Comparison of ENCODE assay signal across 9 cellular contexts in genomic region chr4:80196259-80197131, GRCh38. TPM values are rescaled to one million over a fixed set of nuclear protein-coding genes. Genes with fewer than 3 reads are reported as not detected.
DNase-seq lines count a peak whose midpoint lies in the region; ATAC-seq, FAIRE-seq and TF ChIP-seq lines count a peak whose summit lies in the region.
"Had no signal": no experiment of that assay in that cellular context is flagged by ENCODE, and none has a peak within 500 bp of the region (broad histone marks: within the 10 kb centered on the region; RNA-seq: fewer than 3 reads in every experiment).

No MANE protein-coding gene starts in this region.

- CTCF ChIA-PET in HepG2 (lab: Yijun Ruan, JAX; ENCODE audit: low intra/inter-chr PET ratio, low total read pairs), result no interaction called here

- peak overlapping the region; percentile 62 for H3K4me3 Mint-ChIP-seq in activated CD4-positive, alpha-beta T cell treated with anti-CD3 and anti-CD28 coated beads, Interleukin-2, amount 10 ng/mL, durations not matched to agents 24 days and 14 days

- no peaks in the 10 kb centered on the region for H3K79me2 ChIP-seq in HepG2 (ENCODE audit: insufficient read depth, low read length)

- ATAC-seq in HepG2 (no peak), left lobe of liver (no peak)

- no peak overlapping the region for H3K27ac Mint-ChIP-seq in activated CD4-positive, alpha-beta T cell treated with anti-CD3 and anti-CD28 coated beads, Interleukin-2, amount 10 ng/mL, durations not matched to agents 24 days and 14 days

- 28 to 47% (median 31%) methylated on average over 36 of the region's 36 CpGs for WGBS in stomach, 5 donors
- WGBS in HepG2 (ENCODE audit: low lambda C conversion rate), result 17% methylated on average over 29 of the region's 36 CpGs

- H3K9me3 ChIP-seq in WERI-Rb-1 (ENCODE audit: severe bottlenecking), result no peaks in the 10 kb centered on the region
- no peaks in the 10 kb centered on the region for H3K9me3 ChIP-seq in stomach
- H3K9me3 ChIP-seq in HepG2 (ENCODE audit: low read length), result no peaks in the 10 kb centered on the region

- H2AFZ ChIP-seq in HepG2 (ENCODE audit: low read length), result no peak overlapping the region

- intact Hi-C loops in activated CD4-positive, alpha-beta T cell treated with anti-CD3 and anti-CD28 coated beads, Interleukin-2, amount 10 ng/mL, durations not matched to agents 24 days and 14 days (cut with micrococcal nuclease), result no loop called here
- intact Hi-C loops in head of caudate nucleus (cut with DNase I), result no loop called here
- intact Hi-C loops in stomach (cut with DNase I; ENCODE audit: low total_unique reads), result no loop called here
- intact Hi-C loops in HepG2 (cut with micrococcal nuclease; ENCODE audit: unreplicated experiment), result no loop called here

- H3K27me3 Mint-ChIP-seq in activated CD4-positive, alpha-beta T cell treated with anti-CD3 and anti-CD28 coated beads, Interleukin-2, amount 10 ng/mL, durations not matched to agents 24 days and 14 days, result peaks cover 71% of the 10 kb centered on the region

- peak overlapping the region; percentile 93 for H3K4me3 ChIP-seq in WERI-Rb-1 (ENCODE audit: low read depth, low read length)
- H3K4me3 ChIP-seq in stomach, result peak overlapping the region; percentile 21 to 44 (median 28)
- H3K4me3 ChIP-seq in HepG2 (replicated peaks in 1 of 3; ENCODE audit: insufficient read depth in 1 of 3, low read depth in 2 of 3, low read length in 3 of 3), result no peak overlapping the region

- peak overlapping the region; percentile 86 for H3K27ac ChIP-seq in WERI-Rb-1
- no peak overlapping the region for H3K27ac ChIP-seq in stomach
- no peak overlapping the region for H3K27ac ChIP-seq in HepG2 (ENCODE audit: extremely low read length, insufficient read depth, low read length)

- POLR2A ChIA-PET in HepG2 (lab: Yijun Ruan, JAX), result no interaction called here

- DNase-seq in activated CD4-positive, alpha-beta T cell treated with anti-CD3 and anti-CD28 coated beads, Interleukin-2, amount 10 ng/mL, durations not matched to agents 24 days and 14 days, result peak; percentile 56
- no peak for DNase-seq in activated CD4-positive, alpha-beta T cell treated with anti-CD3 and anti-CD28 coated beads for 48 hours
- DNase-seq in WERI-Rb-1 (peak; percentile 84), head of caudate nucleus (peak in 30 of 42 donors; percentile 15 to 79 (median 52)), stomach (no peak), HepG2 (ENCODE audit: low spot score) (no peak), frontal cortex (ENCODE audit: low spot score in 2 of 2) (no peak), left lobe of liver (ENCODE audit: low spot score) (no peak)
- DNase-seq: DND-41 had no signal

- no peaks in the 10 kb centered on the region for H3K9me3 Mint-ChIP-seq in activated CD4-positive, alpha-beta T cell treated with anti-CD3 and anti-CD28 coated beads, Interleukin-2, amount 10 ng/mL, durations not matched to agents 24 days and 14 days

- no peaks in the 10 kb centered on the region for H4K20me1 ChIP-seq in HepG2 (ENCODE audit: insufficient read depth, low read length)

- TF ChIP-seq POLR2A in stomach (IDR thresholded peaks at IDR 0.05) (no peak), HepG2 (IDR thresholded peaks at IDR 0.05; ENCODE audit: insufficient read depth in 1 of 2, low read depth in 2 of 2, low read length in 2 of 2) (no peak)

- H3K36me3 Mint-ChIP-seq in activated CD4-positive, alpha-beta T cell treated with anti-CD3 and anti-CD28 coated beads, Interleukin-2, amount 10 ng/mL, durations not matched to agents 24 days and 14 days (ENCODE audit: low read depth), result peaks cover 34% of the 10 kb centered on the region

- TF ChIP-seq RAD21 in HepG2 (CRISPR knock-in tag; IDR thresholded peaks at IDR 0.05), result no peak

- H3K36me3 ChIP-seq in WERI-Rb-1 (peaks cover 33% of the 10 kb centered on the region), stomach (peaks cover 0 to 15% (median 0%) of the 10 kb centered on the region in 4 donors), HepG2 (replicated peaks in 1 of 2; ENCODE audit: control insufficient read depth in 1 of 2, insufficient read depth in 2 of 2, low read length in 2 of 2) (no peaks in the 10 kb centered on the region)

- in situ Hi-C loops in HepG2 (cut with HindIII; ENCODE audit: extremely low pct_ligation_motif_present, low pct_unique_long_range_greater_than_20kb), result no loop called here

- H3K27me3 ChIP-seq in WERI-Rb-1 (ENCODE audit: insufficient read depth, low read depth, severe bottlenecking) (no peaks in the 10 kb centered on the region), stomach (peaks cover 0 to 87% (median 31%) of the 10 kb centered on the region in 3 donors), HepG2 (ENCODE audit: control insufficient read depth in 1 of 2, insufficient read depth in 2 of 2, low read length in 2 of 2) (peaks cover 1 to 36% of the 10 kb centered on the region in 2 experiments; a peak in 3 of 5 replicates)

- no peak overlapping the region for H3K9ac ChIP-seq in HepG2 (ENCODE audit: insufficient read depth, low read depth, low read length)

- no peak for TF ChIP-seq CTCF in WERI-Rb-1 (IDR thresholded peaks at IDR 0.05; ENCODE audit: low read depth, low read length)
- no peak for TF ChIP-seq CTCF in stomach (IDR thresholded peaks at IDR 0.05)
- no peak for TF ChIP-seq CTCF in HepG2 (CRISPR knock-in tag; IDR thresholded peaks at IDR 0.05)

- peaks cover 19% of the 10 kb centered on the region for H3K4me1 Mint-ChIP-seq in activated CD4-positive, alpha-beta T cell treated with anti-CD3 and anti-CD28 coated beads, Interleukin-2, amount 10 ng/mL, durations not matched to agents 24 days and 14 days

- no peak for TF ChIP-seq EP300 in stomach (IDR thresholded peaks at IDR 0.05)
- no peak for TF ChIP-seq EP300 in HepG2 (IDR thresholded peaks at IDR 0.05; ENCODE audit: low read depth in 2 of 2, low read length in 2 of 2)
- no peak for TF ChIP-seq EP300 in HepG2 (CRISPR knock-in tag; IDR thresholded peaks at IDR 0.05; ENCODE audit: borderline replicate concordance)

- H3K4me2 ChIP-seq in HepG2 (ENCODE audit: low read depth, low read length), result no peak overlapping the region

- H3K4me1 ChIP-seq in stomach (peaks cover 8 to 29% (median 19%) of the 10 kb centered on the region in 4 donors), HepG2 (ENCODE audit: insufficient read depth, low read length) (no peaks in the 10 kb centered on the region)

- BruUV-seq in HepG2 (replicated peaks; lab: Mats Ljungman, UMichigan), result no TSS peak

- FAIRE-seq in HepG2 (lab: Jason Lieb, UNC) (no peak), frontal cortex (lab: Jason Lieb, UNC) (no peak)

TF ChIP-seq in HepG2, 621 proteins besides CTCF, POLR2A, EP300 and RAD21 (continues in another document):
- TF ChIP-seq SAFB2 (CRISPR knock-in tag; IDR thresholded peaks at IDR 0.05; ENCODE audit: borderline replicate concordance, low read depth), result no peak
- TF ChIP-seq PLSCR1 (CRISPR knock-in tag; IDR thresholded peaks at IDR 0.05; ENCODE audit: borderline replicate concordance), result no peak
- no peak for TF ChIP-seq HNRNPL (IDR thresholded peaks at IDR 0.05; ENCODE audit: low read depth, low read length)

RNA-seq across cellular contexts. Expression of gene PRDM8, which starts 0.8 kb away (rescaled TPM):
- 3.6 and 4.6 TPM in 2 replicates for total RNA-seq in activated CD4-positive, alpha-beta T cell treated with anti-CD3 and anti-CD28 coated beads, Interleukin-2, amount 10 ng/mL, durations not matched to agents 24 days and 14 days
- total RNA-seq in stomach (10 to 100 TPM in 1 of 5 donors, 1 to 10 TPM in 3, not detected in 1; 1.6 to 22.8 (median 4.6) TPM), HepG2 (2016; rRNA removed; fragmentation: Illumina TruSeq; extraction: Trizol) (not detected in 2 replicates), frontal cortex (26.9 TPM), left lobe of liver (0.28 TPM)
- polyA plus RNA-seq in stomach (1 to 10 TPM; 2.4 to 2.9 (median 2.5) TPM), HepG2 (2011; rRNA removed) (0.04 and 0.09 TPM in 2 replicates)
- total RNA-seq in HepG2 (2016; cell fraction: cytosol; rRNA removed; fragmentation: Illumina TruSeq; extraction: Trizol; ENCODE audit: low read depth), result not detected in 2 replicates
- total RNA-seq in HepG2 (2016; cell fraction: insoluble cytoplasmic fraction; rRNA removed; fragmentation: Illumina TruSeq; extraction: Trizol), result not detected in 2 replicates
- total RNA-seq in HepG2 (2016; cell fraction: membrane; rRNA removed; fragmentation: Illumina TruSeq; extraction: Trizol), result not detected in 2 replicates
- total RNA-seq in HepG2 (2016; cell fraction: nucleus; rRNA removed; fragmentation: Illumina TruSeq; extraction: Trizol), result not detected in 2 replicates
- 0.01 TPM in 1 of 2 replicates, not detected in the other for polyA plus RNA-seq in HepG2 (2011; cell fraction: cytosol; rRNA removed)
- 0.09 and 0.76 TPM in 2 replicates for polyA plus RNA-seq in HepG2 (2011; cell fraction: nucleus; rRNA removed)
- polyA plus RNA-seq in HepG2 (2012), result not detected in 2 replicates
- polyA plus RNA-seq in HepG2 (2016; cell fraction: cytosol; fragmentation: Illumina TruSeq; extraction: Trizol; ENCODE audit: low read depth), result not detected in 2 replicates
- not detected in 2 replicates for polyA plus RNA-seq in HepG2 (2016; cell fraction: insoluble cytoplasmic fraction; fragmentation: Illumina TruSeq; extraction: Trizol; ENCODE audit: low read depth)
- polyA plus RNA-seq in HepG2 (2016; cell fraction: membrane; fragmentation: Illumina TruSeq; extraction: Trizol; ENCODE audit: low read depth), result not detected in 2 replicates
- not detected in 2 replicates for polyA plus RNA-seq in HepG2 (2016; cell fraction: nucleus; fragmentation: Illumina TruSeq; extraction: Trizol; ENCODE audit: insufficient read depth, low read depth)
- polyA minus RNA-seq in HepG2 (2011; rRNA and poly(A)+ RNA removed; ENCODE audit: low replicate concordance), result 0.08 TPM in 1 of 2 replicates, not detected in the other
- not detected in 2 replicates for polyA minus RNA-seq in HepG2 (2011; cell fraction: cytosol; rRNA and poly(A)+ RNA removed)
- polyA minus RNA-seq in HepG2 (2011; cell fraction: nucleus; rRNA and poly(A)+ RNA removed), result not detected in 2 replicates

Comparison
In these comparisons a context has a peak if more than half of its experiments do, and no peak if none do; other contexts are left out.
1. DNase-seq: peak in activated CD4-positive, alpha-beta T cell treated with anti-CD3 and anti-CD28 coated beads, Interleukin-2, amount 10 ng/mL, durations not matched to agents 24 days and 14 days (single experiment), WERI-Rb-1 (single experiment) and head of caudate nucleus (30 of 42); none in activated CD4-positive, alpha-beta T cell treated with anti-CD3 and anti-CD28 coated beads for 48 hours (single experiment), stomach (single experiment), HepG2 (single experiment), frontal cortex (0 of 2) and left lobe of liver (single experiment).
2. H3K4me3 ChIP-seq: peak in WERI-Rb-1 (single experiment) and stomach (4 of 4); none in HepG2 (0 of 3).